In genomic region chr12:10211975-10212622, GRCh38 we compare ENCODE assay signal across 1 cellular context.
A peak's percentile ranks its signal among the peaks of the same experiment; 100 is the strongest.
TF ChIP-seq lines count a peak whose summit lies in the region.

No MANE protein-coding gene starts in this region.

TF ChIP-seq in HepG2, 621 proteins besides CTCF, POLR2A, EP300 and RAD21 (continued from another document and continues in another):
- TF ChIP-seq ZNF646 (CRISPR knock-in tag; IDR thresholded peaks at IDR 0.05): no peak
- TF ChIP-seq ZNF574 (CRISPR knock-in tag; IDR thresholded peaks at IDR 0.05): peak; percentile 41; the same call in 1 of the 2 replicates
- TF ChIP-seq PAXIP1 (CRISPR knock-in tag; conservative IDR thresholded peaks at IDR 0.05): peak; percentile 40
- TF ChIP-seq POLR2G (IDR thresholded peaks at IDR 0.05; ENCODE audit: low read depth, low read length): peak; percentile 61; the same call in 1 of the 2 replicates
- no peak for TF ChIP-seq HNRNPUL1 (IDR thresholded peaks at IDR 0.05; ENCODE audit: low read depth, low read length)
- no peak for TF ChIP-seq AGO1 (IDR thresholded peaks at IDR 0.05; ENCODE audit: low read depth, low read length, poor library complexity, severe bottlenecking)
- no peak for TF ChIP-seq CENPBD1 (CRISPR knock-in tag; IDR thresholded peaks at IDR 0.05; ENCODE audit: borderline replicate concordance, low read depth)
- no peak for TF ChIP-seq ZNF383 (CRISPR knock-in tag; IDR thresholded peaks at IDR 0.05; ENCODE audit: borderline replicate concordance)
- peak; percentile 40; the same call in 1 of the 2 replicates for TF ChIP-seq JUND (CRISPR knock-in tag; IDR thresholded peaks at IDR 0.05)
- TF ChIP-seq TFDP2 (CRISPR knock-in tag; IDR thresholded peaks at IDR 0.05): 0 out of 2 replicates have a peak, but pooled peaks have one; percentile 34
- no peak for TF ChIP-seq ZBTB7A (CRISPR knock-in tag; IDR thresholded peaks at IDR 0.05)
- no peak for TF ChIP-seq ZNF546 (CRISPR knock-in tag; conservative IDR thresholded peaks at IDR 0.05)
- no peak for TF ChIP-seq PHB2 (IDR thresholded peaks at IDR 0.05; ENCODE audit: partially characterized antibody)
- TF ChIP-seq ZNF781 (CRISPR knock-in tag; IDR thresholded peaks at IDR 0.05; ENCODE audit: borderline replicate concordance, not compliant biosample characterization): peak; percentile 43
- TF ChIP-seq ZNF510 (CRISPR knock-in tag; IDR thresholded peaks at IDR 0.05; ENCODE audit: low read depth): 0 out of 2 replicates have a peak, but pooled peaks have one; percentile 19
- TF ChIP-seq IRF1 (CRISPR knock-in tag; IDR thresholded peaks at IDR 0.05; ENCODE audit: low read depth): no peak
- TF ChIP-seq BCLAF1 (IDR thresholded peaks at IDR 0.05): no peak
- no peak for TF ChIP-seq PBX3 (CRISPR knock-in tag; IDR thresholded peaks at IDR 0.05; ENCODE audit: borderline replicate concordance)
- TF ChIP-seq ZNF770 (CRISPR knock-in tag; IDR thresholded peaks at IDR 0.05): no peak
- no peak for TF ChIP-seq RNF219 (CRISPR knock-in tag; IDR thresholded peaks at IDR 0.05)
- TF ChIP-seq ARID3A (IDR thresholded peaks at IDR 0.05; ENCODE audit: low read depth, low read length): peak; percentile 88
- no peak for TF ChIP-seq MTF1 (CRISPR knock-in tag; IDR thresholded peaks at IDR 0.05)
- TF ChIP-seq STAG1 (CRISPR knock-in tag; IDR thresholded peaks at IDR 0.05): no peak
